Comparison of ENCODE assay signal across 1 cellular context in genomic region chr4:184537269-184538022, GRCh38.
TF ChIP-seq lines count a peak whose summit lies in the region.

No MANE protein-coding gene starts in this region.

TF ChIP-seq in K562, 482 proteins besides CTCF, POLR2A, EP300 and RAD21 (continued from another document):
- TF ChIP-seq, protein P1, sequence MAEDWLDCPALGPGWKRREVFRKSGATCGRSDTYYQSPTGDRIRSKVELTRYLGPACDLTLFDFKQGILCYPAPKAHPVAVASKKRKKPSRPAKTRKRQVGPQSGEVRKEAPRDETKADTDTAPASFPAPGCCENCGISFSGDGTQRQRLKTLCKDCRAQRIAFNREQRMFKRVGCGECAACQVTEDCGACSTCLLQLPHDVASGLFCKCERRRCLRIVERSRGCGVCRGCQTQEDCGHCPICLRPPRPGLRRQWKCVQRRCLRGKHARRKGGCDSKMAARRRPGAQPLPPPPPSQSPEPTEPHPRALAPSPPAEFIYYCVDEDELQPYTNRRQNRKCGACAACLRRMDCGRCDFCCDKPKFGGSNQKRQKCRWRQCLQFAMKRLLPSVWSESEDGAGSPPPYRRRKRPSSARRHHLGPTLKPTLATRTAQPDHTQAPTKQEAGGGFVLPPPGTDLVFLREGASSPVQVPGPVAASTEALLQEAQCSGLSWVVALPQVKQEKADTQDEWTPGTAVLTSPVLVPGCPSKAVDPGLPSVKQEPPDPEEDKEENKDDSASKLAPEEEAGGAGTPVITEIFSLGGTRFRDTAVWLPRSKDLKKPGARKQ (CRISPR knock-in tag; IDR thresholded peaks at IDR 0.05): no peak
- peak; percentile 51 for TF ChIP-seq POU5F1 (IDR thresholded peaks at IDR 0.05; ENCODE audit: borderline replicate concordance, low read depth, low read length, partially characterized antibody)
- TF ChIP-seq ZNF12 (CRISPR knock-in tag; IDR thresholded peaks at IDR 0.05): no peak
- no peak for TF ChIP-seq CBX1 (IDR thresholded peaks at IDR 0.05; ENCODE audit: low read depth)
- no peak for TF ChIP-seq ZNF583 (CRISPR knock-in tag; IDR thresholded peaks at IDR 0.05)
- no peak for TF ChIP-seq ZNF830 (CRISPR knock-in tag; IDR thresholded peaks at IDR 0.05)
- TF ChIP-seq PCBP2 (IDR thresholded peaks at IDR 0.05; ENCODE audit: low read depth, low read length, poor library complexity, severe bottlenecking): no peak
- TF ChIP-seq TSC22D4 (tag; IDR thresholded peaks at IDR 0.05): no peak
- no peak for TF ChIP-seq ZNF75A (CRISPR knock-in tag; IDR thresholded peaks at IDR 0.05)
- TF ChIP-seq POLR2AphosphoS5 (IDR thresholded peaks at IDR 0.05; ENCODE audit: control insufficient read depth, insufficient read depth, low read depth, low read length): peak; percentile 65
- no peak for TF ChIP-seq ZNF282 (CRISPR knock-in tag; IDR thresholded peaks at IDR 0.05)
- no peak for TF ChIP-seq ILF3 (IDR thresholded peaks at IDR 0.05; ENCODE audit: borderline replicate concordance)
- TF ChIP-seq RBBP5 (IDR thresholded peaks at IDR 0.05; ENCODE audit: borderline replicate concordance, insufficient read depth, low read length, poor library complexity, severe bottlenecking): no peak
- no peak for TF ChIP-seq NFIX (CRISPR knock-in tag; IDR thresholded peaks at IDR 0.05; ENCODE audit: low read depth)
- no peak for TF ChIP-seq CHD1 (IDR thresholded peaks at IDR 0.05; ENCODE audit: low read length)
- no peak for TF ChIP-seq ZNF140 (CRISPR knock-in tag; IDR thresholded peaks at IDR 0.05)
- TF ChIP-seq, protein P2, sequence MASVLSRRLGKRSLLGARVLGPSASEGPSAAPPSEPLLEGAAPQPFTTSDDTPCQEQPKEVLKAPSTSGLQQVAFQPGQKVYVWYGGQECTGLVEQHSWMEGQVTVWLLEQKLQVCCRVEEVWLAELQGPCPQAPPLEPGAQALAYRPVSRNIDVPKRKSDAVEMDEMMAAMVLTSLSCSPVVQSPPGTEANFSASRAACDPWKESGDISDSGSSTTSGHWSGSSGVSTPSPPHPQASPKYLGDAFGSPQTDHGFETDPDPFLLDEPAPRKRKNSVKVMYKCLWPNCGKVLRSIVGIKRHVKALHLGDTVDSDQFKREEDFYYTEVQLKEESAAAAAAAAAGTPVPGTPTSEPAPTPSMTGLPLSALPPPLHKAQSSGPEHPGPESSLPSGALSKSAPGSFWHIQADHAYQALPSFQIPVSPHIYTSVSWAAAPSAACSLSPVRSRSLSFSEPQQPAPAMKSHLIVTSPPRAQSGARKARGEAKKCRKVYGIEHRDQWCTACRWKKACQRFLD (CRISPR knock-in tag; IDR thresholded peaks at IDR 0.05): no peak
- no peak for TF ChIP-seq WHSC1 (IDR thresholded peaks at IDR 0.05; ENCODE audit: low read length)
- TF ChIP-seq POLR2H (tag; IDR thresholded peaks at IDR 0.05; ENCODE audit: low read depth): no peak; the same call in 1 of the 2 replicates
- TF ChIP-seq SIX5 (IDR thresholded peaks at IDR 0.05; ENCODE audit: borderline replicate concordance in 1 of 2, insufficient read depth in 1 of 2, low read depth in 1 of 2, low read length in 2 of 2): peak; percentile 57 to 71; a peak in 3 of 4 replicates
- TF ChIP-seq TCF7 (IDR thresholded peaks at IDR 0.05; ENCODE audit: borderline replicate concordance): no peak
- no peak for TF ChIP-seq ZNF146 (CRISPR knock-in tag; IDR thresholded peaks at IDR 0.05; ENCODE audit: unreplicated experiment)
- TF ChIP-seq ZKSCAN8 (CRISPR knock-in tag; IDR thresholded peaks at IDR 0.05): no peak
- TF ChIP-seq MYNN (IDR thresholded peaks at IDR 0.05): no peak
- TF ChIP-seq MYNN (CRISPR knock-in tag; IDR thresholded peaks at IDR 0.05): no peak
- TF ChIP-seq, protein P3, sequence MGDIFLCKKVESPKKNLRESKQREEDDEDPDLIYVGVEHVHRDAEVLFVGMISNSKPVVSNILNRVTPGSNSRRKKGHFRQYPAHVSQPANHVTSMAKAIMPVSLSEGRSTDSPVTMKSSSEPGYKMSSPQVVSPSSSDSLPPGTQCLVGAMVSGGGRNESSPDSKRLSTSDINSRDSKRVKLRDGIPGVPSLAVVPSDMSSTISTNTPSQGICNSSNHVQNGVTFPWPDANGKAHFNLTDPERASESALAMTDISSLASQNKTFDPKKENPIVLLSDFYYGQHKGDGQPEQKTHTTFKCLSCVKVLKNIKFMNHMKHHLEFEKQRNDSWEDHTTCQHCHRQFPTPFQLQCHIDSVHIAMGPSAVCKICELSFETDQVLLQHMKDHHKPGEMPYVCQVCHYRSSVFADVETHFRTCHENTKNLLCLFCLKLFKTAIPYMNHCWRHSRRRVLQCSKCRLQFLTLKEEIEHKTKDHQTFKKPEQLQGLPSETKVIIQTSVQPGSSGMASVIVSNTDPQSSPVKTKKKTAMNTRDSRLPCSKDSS (IDR thresholded peaks at IDR 0.05; ENCODE audit: low read depth, partially characterized antibody): no peak
- peak; percentile 15; the same call in 1 of the 2 replicates for TF ChIP-seq ZNF592 (IDR thresholded peaks at IDR 0.05)
- no peak; the same call in 1 of the 2 replicates for TF ChIP-seq TRIM28 (IDR thresholded peaks at IDR 0.05)
- no peak; the same call in 1 of the 2 replicates for TF ChIP-seq KHSRP (IDR thresholded peaks at IDR 0.05)
- no peak for TF ChIP-seq MTA2 (IDR thresholded peaks at IDR 0.05; ENCODE audit: low read depth)
- no peak for TF ChIP-seq PCBP1 (IDR thresholded peaks at IDR 0.05; ENCODE audit: low read depth, low read length, poor library complexity, severe bottlenecking)
- TF ChIP-seq SUPT5H (IDR thresholded peaks at IDR 0.05): peak; percentile 86
- TF ChIP-seq SMARCC2 (IDR thresholded peaks at IDR 0.05; ENCODE audit: low read depth): no peak
- no peak for TF ChIP-seq RNF2 (IDR thresholded peaks at IDR 0.05)
- no peak for TF ChIP-seq ATF1 (CRISPR knock-in tag; IDR thresholded peaks at IDR 0.05)
- peak; percentile 72 for TF ChIP-seq ATF1 (tag; IDR thresholded peaks at IDR 0.05)
- 0 out of 2 replicates have a peak, but pooled peaks have one; percentile 47 for TF ChIP-seq CAMTA2 (CRISPR knock-in tag; conservative IDR thresholded peaks at IDR 0.05)
- no peak for TF ChIP-seq EWSR1 (IDR thresholded peaks at IDR 0.05; ENCODE audit: borderline replicate concordance, low read depth, partially characterized antibody)
- no peak for TF ChIP-seq KAT7 (CRISPR knock-in tag; IDR thresholded peaks at IDR 0.05; ENCODE audit: borderline replicate concordance)
- TF ChIP-seq HCFC1 (IDR thresholded peaks at IDR 0.05; ENCODE audit: low read depth, low read length): peak; percentile 93
- TF ChIP-seq CTBP1 (IDR thresholded peaks at IDR 0.05; ENCODE audit: borderline replicate concordance): peak; percentile 16; the same call in 1 of the 2 replicates
- no peak for TF ChIP-seq BMI1 (IDR thresholded peaks at IDR 0.05; ENCODE audit: low read length)
- TF ChIP-seq ZNF609 (CRISPR knock-in tag; IDR thresholded peaks at IDR 0.05; ENCODE audit: borderline replicate concordance): no peak
- no peak for TF ChIP-seq TGIF2 (CRISPR knock-in tag; IDR thresholded peaks at IDR 0.05)
- no peak for TF ChIP-seq BACH1 (tag; IDR thresholded peaks at IDR 0.05)
- TF ChIP-seq NBN (IDR thresholded peaks at IDR 0.05; ENCODE audit: low read depth): no peak
- TF ChIP-seq SIN3A (IDR thresholded peaks at IDR 0.05; ENCODE audit: borderline replicate concordance in 2 of 2, control insufficient read depth in 1 of 2, low read depth in 2 of 2, low read length in 2 of 2): no peak
- TF ChIP-seq TAF7 (tag; IDR thresholded peaks at IDR 0.05): peak; percentile 27
- no peak for TF ChIP-seq CBX8 (IDR thresholded peaks at IDR 0.05; ENCODE audit: borderline replicate concordance, extremely low read depth, low read depth, low read length, poor library complexity, severe bottlenecking)
- no peak for TF ChIP-seq ZNF224 (CRISPR knock-in tag; IDR thresholded peaks at IDR 0.05)
- no peak for TF ChIP-seq ZNF778 (CRISPR knock-in tag; IDR thresholded peaks at IDR 0.05)
- TF ChIP-seq ZNF668 (CRISPR knock-in tag; IDR thresholded peaks at IDR 0.05): no peak
- no peak for TF ChIP-seq IRF9 (tag; IDR thresholded peaks at IDR 0.05)
- TF ChIP-seq ZNF717 (CRISPR knock-in tag; IDR thresholded peaks at IDR 0.05): no peak
- no peak for TF ChIP-seq FUS (optimal IDR thresholded peaks at IDR 0.05; ENCODE audit: low read depth, low read length)
- peak; percentile 82 for TF ChIP-seq POLR2B (IDR thresholded peaks at IDR 0.05; ENCODE audit: low read depth, partially characterized antibody)
- no peak for TF ChIP-seq ZNF408 (CRISPR knock-in tag; IDR thresholded peaks at IDR 0.05; ENCODE audit: low read depth)
- no peak for TF ChIP-seq SAP30 (IDR thresholded peaks at IDR 0.05; ENCODE audit: borderline replicate concordance, insufficient read depth, low read depth, low read length, poor library complexity, severe bottlenecking)
- TF ChIP-seq ETS2 (tag; IDR thresholded peaks at IDR 0.05; ENCODE audit: borderline replicate concordance, poor library complexity, severe bottlenecking): no peak
TF ChIP-seq in K562: peak in this region for 86.
